1 cellular context compared by ENCODE assay signal in the genomic region with DNA sequence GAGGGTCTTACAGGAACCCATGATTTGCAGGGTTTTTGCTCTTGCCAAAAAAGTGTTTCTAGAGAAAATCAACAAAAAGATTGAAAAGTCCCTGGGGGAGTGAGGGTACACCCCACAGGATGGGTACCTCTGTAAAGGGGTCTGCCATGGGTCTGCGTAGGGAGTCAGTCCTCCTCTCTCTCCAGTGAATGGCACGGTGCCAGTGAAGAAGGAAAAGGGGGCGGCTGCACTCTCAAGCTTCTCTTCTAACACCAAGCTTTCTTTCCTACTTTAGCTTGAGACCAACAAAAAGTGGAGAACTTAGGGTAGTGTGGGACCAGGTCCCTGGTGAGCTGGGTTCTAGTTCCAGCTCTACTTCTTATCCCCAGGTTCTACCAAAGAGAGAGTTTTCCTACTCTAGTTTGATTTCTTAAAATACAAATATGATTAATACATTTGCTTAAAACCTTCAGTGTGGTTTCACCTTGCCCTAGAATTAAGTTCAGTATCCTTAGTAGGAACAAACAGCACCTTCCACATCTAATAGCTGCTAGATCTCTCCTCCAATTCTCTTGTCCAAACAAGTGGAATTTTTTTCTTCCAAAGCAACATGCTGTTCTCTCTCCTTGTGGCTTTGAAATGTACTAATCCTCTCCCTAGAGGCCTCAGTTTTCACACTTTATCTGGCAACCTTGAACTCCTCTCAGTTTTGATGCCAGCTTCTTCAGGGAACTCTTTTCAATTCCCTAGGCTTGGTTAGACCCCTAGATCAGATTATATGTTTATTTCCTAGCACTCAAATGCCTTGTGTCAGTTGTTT.
TF ChIP-seq lines count a peak whose summit lies in the region.

No MANE protein-coding gene starts in this region.

TF ChIP-seq in GM12878, 131 proteins besides CTCF, POLR2A, EP300 and RAD21:
- TF ChIP-seq, protein P1, sequence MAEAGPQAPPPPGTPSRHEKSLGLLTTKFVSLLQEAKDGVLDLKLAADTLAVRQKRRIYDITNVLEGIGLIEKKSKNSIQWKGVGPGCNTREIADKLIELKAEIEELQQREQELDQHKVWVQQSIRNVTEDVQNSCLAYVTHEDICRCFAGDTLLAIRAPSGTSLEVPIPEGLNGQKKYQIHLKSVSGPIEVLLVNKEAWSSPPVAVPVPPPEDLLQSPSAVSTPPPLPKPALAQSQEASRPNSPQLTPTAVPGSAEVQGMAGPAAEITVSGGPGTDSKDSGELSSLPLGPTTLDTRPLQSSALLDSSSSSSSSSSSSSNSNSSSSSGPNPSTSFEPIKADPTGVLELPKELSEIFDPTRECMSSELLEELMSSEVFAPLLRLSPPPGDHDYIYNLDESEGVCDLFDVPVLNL (IDR thresholded peaks at IDR 0.05; ENCODE audit: low read depth, low read length), result no peak
- TF ChIP-seq STAT3 (IDR thresholded peaks at IDR 0.05; ENCODE audit: low read depth, low read length) (no peak), MXI1 (IDR thresholded peaks at IDR 0.05; ENCODE audit: low read depth, low read length) (no peak), CBX5 (IDR thresholded peaks at IDR 0.05; ENCODE audit: low read depth) (no peak), PAX5 (IDR thresholded peaks at IDR 0.05; ENCODE audit: borderline replicate concordance, low read depth, low read length) (no peak), SUPT20H (IDR thresholded peaks at IDR 0.05; ENCODE audit: borderline replicate concordance, control insufficient read depth, low read depth, low read length) (no peak), CBFB (IDR thresholded peaks at IDR 0.05; ENCODE audit: low read depth) (no peak), FOXK2 (IDR thresholded peaks at IDR 0.05) (no peak), ZZZ3 (IDR thresholded peaks at IDR 0.05; ENCODE audit: control insufficient read depth, insufficient read length, low read depth) (no peak), SREBF1 (IDR thresholded peaks at IDR 0.05; ENCODE audit: low read length) (no peak), BRCA1 (IDR thresholded peaks at IDR 0.05; ENCODE audit: low read depth, low read length) (no peak), PML (IDR thresholded peaks at IDR 0.05; ENCODE audit: low read length) (no peak), KDM1A (IDR thresholded peaks at IDR 0.05; ENCODE audit: borderline replicate concordance) (no peak), ASH2L (IDR thresholded peaks at IDR 0.05; ENCODE audit: borderline replicate concordance, low read depth) (no peak), BHLHE40 (IDR thresholded peaks at IDR 0.05; ENCODE audit: borderline replicate concordance in 1 of 2, low read depth in 2 of 2, low read length in 1 of 2) (no peak), TBL1XR1 (IDR thresholded peaks at IDR 0.05; ENCODE audit: low read depth, low read length) (no peak), RB1 (IDR thresholded peaks at IDR 0.05; ENCODE audit: borderline replicate concordance) (no peak)
- TF ChIP-seq, protein P2, sequence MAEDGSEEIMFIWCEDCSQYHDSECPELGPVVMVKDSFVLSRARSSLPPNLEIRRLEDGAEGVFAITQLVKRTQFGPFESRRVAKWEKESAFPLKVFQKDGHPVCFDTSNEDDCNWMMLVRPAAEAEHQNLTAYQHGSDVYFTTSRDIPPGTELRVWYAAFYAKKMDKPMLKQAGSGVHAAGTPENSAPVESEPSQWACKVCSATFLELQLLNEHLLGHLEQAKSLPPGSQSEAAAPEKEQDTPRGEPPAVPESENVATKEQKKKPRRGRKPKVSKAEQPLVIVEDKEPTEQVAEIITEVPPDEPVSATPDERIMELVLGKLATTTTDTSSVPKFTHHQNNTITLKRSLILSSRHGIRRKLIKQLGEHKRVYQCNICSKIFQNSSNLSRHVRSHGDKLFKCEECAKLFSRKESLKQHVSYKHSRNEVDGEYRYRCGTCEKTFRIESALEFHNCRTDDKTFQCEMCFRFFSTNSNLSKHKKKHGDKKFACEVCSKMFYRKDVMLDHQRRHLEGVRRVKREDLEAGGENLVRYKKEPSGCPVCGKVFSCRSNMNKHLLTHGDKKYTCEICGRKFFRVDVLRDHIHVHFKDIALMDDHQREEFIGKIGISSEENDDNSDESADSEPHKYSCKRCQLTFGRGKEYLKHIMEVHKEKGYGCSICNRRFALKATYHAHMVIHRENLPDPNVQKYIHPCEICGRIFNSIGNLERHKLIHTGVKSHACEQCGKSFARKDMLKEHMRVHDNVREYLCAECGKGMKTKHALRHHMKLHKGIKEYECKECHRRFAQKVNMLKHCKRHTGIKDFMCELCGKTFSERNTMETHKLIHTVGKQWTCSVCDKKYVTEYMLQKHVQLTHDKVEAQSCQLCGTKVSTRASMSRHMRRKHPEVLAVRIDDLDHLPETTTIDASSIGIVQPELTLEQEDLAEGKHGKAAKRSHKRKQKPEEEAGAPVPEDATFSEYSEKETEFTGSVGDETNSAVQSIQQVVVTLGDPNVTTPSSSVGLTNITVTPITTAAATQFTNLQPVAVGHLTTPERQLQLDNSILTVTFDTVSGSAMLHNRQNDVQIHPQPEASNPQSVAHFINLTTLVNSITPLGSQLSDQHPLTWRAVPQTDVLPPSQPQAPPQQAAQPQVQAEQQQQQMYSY (CRISPR knock-in tag; IDR thresholded peaks at IDR 0.05), result no peak
- TF ChIP-seq, protein P3, sequence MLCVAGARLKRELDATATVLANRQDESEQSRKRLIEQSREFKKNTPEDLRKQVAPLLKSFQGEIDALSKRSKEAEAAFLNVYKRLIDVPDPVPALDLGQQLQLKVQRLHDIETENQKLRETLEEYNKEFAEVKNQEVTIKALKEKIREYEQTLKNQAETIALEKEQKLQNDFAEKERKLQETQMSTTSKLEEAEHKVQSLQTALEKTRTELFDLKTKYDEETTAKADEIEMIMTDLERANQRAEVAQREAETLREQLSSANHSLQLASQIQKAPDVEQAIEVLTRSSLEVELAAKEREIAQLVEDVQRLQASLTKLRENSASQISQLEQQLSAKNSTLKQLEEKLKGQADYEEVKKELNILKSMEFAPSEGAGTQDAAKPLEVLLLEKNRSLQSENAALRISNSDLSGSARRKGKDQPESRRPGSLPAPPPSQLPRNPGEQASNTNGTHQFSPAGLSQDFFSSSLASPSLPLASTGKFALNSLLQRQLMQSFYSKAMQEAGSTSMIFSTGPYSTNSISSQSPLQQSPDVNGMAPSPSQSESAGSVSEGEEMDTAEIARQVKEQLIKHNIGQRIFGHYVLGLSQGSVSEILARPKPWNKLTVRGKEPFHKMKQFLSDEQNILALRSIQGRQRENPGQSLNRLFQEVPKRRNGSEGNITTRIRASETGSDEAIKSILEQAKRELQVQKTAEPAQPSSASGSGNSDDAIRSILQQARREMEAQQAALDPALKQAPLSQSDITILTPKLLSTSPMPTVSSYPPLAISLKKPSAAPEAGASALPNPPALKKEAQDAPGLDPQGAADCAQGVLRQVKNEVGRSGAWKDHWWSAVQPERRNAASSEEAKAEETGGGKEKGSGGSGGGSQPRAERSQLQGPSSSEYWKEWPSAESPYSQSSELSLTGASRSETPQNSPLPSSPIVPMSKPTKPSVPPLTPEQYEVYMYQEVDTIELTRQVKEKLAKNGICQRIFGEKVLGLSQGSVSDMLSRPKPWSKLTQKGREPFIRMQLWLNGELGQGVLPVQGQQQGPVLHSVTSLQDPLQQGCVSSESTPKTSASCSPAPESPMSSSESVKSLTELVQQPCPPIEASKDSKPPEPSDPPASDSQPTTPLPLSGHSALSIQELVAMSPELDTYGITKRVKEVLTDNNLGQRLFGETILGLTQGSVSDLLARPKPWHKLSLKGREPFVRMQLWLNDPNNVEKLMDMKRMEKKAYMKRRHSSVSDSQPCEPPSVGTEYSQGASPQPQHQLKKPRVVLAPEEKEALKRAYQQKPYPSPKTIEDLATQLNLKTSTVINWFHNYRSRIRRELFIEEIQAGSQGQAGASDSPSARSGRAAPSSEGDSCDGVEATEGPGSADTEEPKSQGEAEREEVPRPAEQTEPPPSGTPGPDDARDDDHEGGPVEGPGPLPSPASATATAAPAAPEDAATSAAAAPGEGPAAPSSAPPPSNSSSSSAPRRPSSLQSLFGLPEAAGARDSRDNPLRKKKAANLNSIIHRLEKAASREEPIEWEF (IDR thresholded peaks at IDR 0.05; ENCODE audit: insufficient replicate concordance, low read depth, low read length), result no peak
- TF ChIP-seq, protein P4, sequence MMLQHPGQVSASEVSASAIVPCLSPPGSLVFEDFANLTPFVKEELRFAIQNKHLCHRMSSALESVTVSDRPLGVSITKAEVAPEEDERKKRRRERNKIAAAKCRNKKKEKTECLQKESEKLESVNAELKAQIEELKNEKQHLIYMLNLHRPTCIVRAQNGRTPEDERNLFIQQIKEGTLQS (IDR thresholded peaks at IDR 0.05; ENCODE audit: borderline replicate concordance, extremely low read depth, low read depth, low read length), result no peak
TF ChIP-seq in GM12878: peak in this region for 0.
